In the genomic region with DNA sequence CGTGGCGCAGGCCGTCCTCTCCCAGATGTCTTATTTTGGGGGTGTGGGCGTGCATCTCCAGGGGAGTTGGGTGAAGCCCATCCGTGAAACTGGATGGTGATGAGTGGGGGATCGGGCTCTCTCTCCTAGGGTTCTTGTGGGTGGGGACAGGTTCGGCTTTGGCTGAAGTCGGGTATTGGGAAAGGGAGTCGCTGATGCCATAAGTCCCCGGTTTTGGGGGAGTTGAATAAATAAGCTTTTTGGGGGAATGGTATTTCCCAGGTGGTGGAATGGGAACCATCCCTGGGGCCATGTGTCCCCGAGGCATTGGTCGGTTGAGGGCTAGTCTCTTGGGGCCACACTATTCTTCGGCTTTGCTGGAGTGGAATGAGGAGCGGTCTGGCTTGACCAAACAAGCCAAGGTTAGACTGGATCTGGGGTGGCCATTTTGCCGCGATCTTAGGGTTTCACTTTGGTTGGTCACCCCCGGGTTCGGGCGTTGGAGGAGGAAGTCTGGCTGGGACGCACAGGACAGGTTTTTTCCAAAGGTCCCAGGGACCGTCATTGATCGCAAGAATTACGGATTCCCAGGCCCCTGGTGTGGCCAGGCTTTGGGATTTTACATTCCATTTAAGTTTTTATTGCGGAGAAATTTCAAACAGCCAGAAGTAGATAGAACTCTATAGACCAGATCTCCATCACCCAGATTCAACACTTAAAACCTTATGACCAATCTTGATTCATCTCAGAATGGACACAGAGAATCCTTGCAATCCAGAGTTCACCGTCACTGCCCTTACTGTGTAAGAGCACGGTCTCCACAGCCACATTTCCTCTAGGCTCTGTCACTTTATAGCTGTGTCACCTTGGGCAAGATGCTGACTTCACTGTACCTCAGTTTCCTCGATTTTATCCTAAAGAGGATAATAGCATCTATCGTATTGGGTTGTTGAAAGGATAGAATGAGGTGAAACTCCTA, we compare ENCODE assay signal across 1 cellular context.
TF ChIP-seq lines count a peak whose summit lies in the region.

No MANE protein-coding gene starts in this region.

TF ChIP-seq in GM23338, 12 proteins besides CTCF, POLR2A, EP300 and RAD21 (continued from another document):
- TF ChIP-seq, protein P1, sequence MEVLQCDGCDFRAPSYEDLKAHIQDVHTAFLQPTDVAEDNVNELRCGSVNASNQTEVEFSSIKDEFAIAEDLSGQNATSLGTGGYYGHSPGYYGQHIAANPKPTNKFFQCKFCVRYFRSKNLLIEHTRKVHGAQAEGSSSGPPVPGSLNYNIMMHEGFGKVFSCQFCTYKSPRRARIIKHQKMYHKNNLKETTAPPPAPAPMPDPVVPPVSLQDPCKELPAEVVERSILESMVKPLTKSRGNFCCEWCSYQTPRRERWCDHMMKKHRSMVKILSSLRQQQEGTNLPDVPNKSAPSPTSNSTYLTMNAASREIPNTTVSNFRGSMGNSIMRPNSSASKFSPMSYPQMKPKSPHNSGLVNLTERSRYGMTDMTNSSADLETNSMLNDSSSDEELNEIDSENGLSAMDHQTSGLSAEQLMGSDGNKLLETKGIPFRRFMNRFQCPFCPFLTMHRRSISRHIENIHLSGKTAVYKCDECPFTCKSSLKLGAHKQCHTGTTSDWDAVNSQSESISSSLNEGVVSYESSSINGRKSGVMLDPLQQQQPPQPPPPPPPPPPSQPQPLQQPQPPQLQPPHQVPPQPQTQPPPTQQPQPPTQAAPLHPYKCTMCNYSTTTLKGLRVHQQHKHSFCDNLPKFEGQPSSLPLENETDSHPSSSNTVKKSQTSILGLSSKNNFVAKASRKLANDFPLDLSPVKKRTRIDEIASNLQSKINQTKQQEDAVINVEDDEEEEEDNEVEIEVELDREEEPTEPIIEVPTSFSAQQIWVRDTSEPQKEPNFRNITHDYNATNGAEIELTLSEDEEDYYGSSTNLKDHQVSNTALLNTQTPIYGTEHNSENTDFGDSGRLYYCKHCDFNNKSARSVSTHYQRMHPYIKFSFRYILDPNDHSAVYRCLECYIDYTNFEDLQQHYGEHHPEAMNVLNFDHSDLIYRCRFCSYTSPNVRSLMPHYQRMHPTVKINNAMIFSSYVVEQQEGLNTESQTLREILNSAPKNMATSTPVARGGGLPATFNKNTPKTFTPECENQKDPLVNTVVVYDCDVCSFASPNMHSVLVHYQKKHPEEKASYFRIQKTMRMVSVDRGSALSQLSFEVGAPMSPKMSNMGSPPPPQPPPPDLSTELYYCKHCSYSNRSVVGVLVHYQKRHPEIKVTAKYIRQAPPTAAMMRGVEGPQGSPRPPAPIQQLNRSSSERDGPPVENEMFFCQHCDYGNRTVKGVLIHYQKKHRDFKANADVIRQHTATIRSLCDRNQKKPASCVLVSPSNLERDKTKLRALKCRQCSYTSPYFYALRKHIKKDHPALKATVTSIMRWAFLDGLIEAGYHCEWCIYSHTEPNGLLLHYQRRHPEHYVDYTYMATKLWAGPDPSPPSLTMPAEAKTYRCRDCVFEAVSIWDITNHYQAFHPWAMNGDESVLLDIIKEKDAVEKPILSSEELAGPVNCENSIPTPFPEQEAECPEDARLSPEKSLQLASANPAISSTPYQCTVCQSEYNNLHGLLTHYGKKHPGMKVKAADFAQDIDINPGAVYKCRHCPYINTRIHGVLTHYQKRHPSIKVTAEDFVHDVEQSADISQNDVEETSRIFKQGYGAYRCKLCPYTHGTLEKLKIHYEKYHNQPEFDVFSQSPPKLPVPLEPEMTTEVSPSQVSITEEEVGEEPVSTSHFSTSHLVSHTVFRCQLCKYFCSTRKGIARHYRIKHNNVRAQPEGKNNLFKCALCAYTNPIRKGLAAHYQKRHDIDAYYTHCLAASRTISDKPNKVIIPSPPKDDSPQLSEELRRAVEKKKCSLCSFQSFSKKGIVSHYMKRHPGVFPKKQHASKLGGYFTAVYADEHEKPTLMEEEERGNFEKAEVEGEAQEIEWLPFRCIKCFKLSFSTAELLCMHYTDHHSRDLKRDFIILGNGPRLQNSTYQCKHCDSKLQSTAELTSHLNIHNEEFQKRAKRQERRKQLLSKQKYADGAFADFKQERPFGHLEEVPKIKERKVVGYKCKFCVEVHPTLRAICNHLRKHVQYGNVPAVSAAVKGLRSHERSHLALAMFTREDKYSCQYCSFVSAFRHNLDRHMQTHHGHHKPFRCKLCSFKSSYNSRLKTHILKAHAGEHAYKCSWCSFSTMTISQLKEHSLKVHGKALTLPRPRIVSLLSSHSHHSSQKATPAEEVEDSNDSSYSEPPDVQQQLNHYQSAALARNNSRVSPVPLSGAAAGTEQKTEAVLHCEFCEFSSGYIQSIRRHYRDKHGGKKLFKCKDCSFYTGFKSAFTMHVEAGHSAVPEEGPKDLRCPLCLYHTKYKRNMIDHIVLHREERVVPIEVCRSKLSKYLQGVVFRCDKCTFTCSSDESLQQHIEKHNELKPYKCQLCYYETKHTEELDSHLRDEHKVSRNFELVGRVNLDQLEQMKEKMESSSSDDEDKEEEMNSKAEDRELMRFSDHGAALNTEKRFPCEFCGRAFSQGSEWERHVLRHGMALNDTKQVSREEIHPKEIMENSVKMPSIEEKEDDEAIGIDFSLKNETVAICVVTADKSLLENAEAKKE (CRISPR knock-in tag; IDR thresholded peaks at IDR 0.05) = no peak
- TF ChIP-seq EZH2phosphoT487 (IDR thresholded peaks at IDR 0.05; ENCODE audit: unreplicated experiment) (no peak), ZNF114 (CRISPR knock-in tag; IDR thresholded peaks at IDR 0.05) (no peak), EZH2 (IDR thresholded peaks at IDR 0.05; ENCODE audit: low read depth, unreplicated experiment) (no peak), CREB1 (CRISPR knock-in tag; IDR thresholded peaks at IDR 0.05; ENCODE audit: low read depth) (no peak)
- TF ChIP-seq, protein P2, sequence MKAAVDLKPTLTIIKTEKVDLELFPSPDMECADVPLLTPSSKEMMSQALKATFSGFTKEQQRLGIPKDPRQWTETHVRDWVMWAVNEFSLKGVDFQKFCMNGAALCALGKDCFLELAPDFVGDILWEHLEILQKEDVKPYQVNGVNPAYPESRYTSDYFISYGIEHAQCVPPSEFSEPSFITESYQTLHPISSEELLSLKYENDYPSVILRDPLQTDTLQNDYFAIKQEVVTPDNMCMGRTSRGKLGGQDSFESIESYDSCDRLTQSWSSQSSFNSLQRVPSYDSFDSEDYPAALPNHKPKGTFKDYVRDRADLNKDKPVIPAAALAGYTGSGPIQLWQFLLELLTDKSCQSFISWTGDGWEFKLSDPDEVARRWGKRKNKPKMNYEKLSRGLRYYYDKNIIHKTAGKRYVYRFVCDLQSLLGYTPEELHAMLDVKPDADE (IDR thresholded peaks at IDR 0.05) = no peak
- TF ChIP-seq, protein P3, sequence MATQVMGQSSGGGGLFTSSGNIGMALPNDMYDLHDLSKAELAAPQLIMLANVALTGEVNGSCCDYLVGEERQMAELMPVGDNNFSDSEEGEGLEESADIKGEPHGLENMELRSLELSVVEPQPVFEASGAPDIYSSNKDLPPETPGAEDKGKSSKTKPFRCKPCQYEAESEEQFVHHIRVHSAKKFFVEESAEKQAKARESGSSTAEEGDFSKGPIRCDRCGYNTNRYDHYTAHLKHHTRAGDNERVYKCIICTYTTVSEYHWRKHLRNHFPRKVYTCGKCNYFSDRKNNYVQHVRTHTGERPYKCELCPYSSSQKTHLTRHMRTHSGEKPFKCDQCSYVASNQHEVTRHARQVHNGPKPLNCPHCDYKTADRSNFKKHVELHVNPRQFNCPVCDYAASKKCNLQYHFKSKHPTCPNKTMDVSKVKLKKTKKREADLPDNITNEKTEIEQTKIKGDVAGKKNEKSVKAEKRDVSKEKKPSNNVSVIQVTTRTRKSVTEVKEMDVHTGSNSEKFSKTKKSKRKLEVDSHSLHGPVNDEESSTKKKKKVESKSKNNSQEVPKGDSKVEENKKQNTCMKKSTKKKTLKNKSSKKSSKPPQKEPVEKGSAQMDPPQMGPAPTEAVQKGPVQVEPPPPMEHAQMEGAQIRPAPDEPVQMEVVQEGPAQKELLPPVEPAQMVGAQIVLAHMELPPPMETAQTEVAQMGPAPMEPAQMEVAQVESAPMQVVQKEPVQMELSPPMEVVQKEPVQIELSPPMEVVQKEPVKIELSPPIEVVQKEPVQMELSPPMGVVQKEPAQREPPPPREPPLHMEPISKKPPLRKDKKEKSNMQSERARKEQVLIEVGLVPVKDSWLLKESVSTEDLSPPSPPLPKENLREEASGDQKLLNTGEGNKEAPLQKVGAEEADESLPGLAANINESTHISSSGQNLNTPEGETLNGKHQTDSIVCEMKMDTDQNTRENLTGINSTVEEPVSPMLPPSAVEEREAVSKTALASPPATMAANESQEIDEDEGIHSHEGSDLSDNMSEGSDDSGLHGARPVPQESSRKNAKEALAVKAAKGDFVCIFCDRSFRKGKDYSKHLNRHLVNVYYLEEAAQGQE (IDR thresholded peaks at IDR 0.05; ENCODE audit: unreplicated experiment) = no peak
